8 cellular contexts compared by ENCODE assay signal in the genomic region with DNA sequence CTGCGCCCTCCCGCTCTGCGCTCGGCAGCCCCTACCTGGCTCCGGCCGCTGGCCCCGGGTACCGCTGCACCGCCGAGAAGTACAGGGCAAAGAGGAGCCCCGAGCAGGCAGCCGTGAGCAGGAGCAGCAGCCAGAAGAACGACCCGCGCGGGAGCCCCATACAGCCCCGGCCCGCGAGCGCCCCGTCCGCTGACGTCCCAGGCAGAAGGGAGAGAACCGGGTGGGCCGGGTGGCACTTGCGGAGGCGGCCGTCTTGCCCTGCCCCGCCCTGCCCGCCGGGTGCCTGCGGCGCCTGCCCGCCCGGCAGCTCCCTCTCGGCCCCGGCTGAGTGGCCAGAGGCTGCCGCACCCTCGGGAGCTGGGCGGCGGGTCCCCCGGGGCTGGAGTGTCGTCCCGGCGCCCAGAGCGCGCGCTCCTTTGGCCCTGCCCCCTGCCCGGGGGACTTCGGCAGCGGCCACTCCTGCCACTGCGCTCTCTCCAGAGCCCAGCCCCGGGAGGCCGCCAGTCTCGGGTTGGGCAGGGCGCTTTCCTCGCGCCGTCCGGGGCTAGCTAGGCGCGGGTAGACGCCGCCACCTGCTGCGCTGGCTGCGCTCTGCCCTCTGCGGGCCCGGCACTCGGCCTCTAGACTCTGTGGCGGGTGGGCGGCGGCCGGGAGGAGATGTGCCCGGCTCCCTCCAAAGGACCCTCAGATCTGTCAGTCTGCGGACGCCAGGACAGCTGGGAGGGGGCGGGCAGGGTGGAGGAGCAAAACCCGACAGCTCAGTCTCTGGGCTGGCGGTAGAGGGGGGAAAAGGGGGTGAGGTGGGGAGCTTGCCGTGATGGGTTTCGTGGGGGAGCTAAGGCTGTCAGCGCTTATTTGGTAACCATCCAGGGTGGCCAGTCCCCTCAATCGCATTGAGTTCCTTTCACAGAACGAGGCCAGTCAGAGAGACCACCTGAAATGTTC. TPM values are rescaled to one million over a fixed set of nuclear protein-coding genes. Genes with fewer than 3 reads are reported as not detected.
DNase-seq lines count a peak whose midpoint lies in the region; ATAC-seq, FAIRE-seq and TF ChIP-seq lines count a peak whose summit lies in the region.

A gene (minus strand): TSS at position 212 of the 945 bp plus-strand sequence. CDS start 52 bp downstream, at position 160.

- ATAC-seq in esophagus mucosa (peak; percentile 74), upper lobe of left lung (ENCODE audit: low FRiP score in 2 of 2) (peak; percentile 90 to 95)

- TF ChIP-seq EP300 in upper lobe of left lung (IDR thresholded peaks at IDR 0.05), result no peak

- TF ChIP-seq CTCF in GM10248 (IDR thresholded peaks at IDR 0.05; ENCODE audit: control extremely low read depth, extremely low read depth, low read depth, missing control alignments), result peak; percentile 34
- TF ChIP-seq CTCF in upper lobe of left lung (IDR thresholded peaks at IDR 0.05), result peak; percentile 57 to 89 (median 75)

- H3K36me3 ChIP-seq in mucosa of stomach (ENCODE audit: control insufficient read depth, insufficient read depth, low read length) (no peaks in the 10 kb centered on the region), upper lobe of left lung (no peaks in the 10 kb centered on the region)

- peak in 3 of 4 donors; percentile 59 to 84 (median 66) for TF ChIP-seq POLR2A in upper lobe of left lung (IDR thresholded peaks at IDR 0.05)
- TF ChIP-seq POLR2A in GM12892 (IDR thresholded peaks at IDR 0.05; ENCODE audit: low read depth, low read length), result no peak

- H3K4me1 ChIP-seq in mucosa of stomach (ENCODE audit: control insufficient read depth, insufficient read depth, low read length) (peaks cover 10% of the 10 kb centered on the region), upper lobe of left lung (peaks cover 12 to 31% (median 18%) of the 10 kb centered on the region in 4 donors)

- CTCF ChIA-PET in GM10248 (lab: Yijun Ruan, JAX), result interaction anchor here (0.8 to 1.6 kb wide), 4 partner anchors 38 to 127 kb away, joined by 3 to 6 read pairs (median 5); no protein-coding TSS in a partner anchor

- DNase-seq in GM10248 (ENCODE audit: extremely low spot score) (peak; percentile 34), NCI-H1436 (lab: John Stamatoyannopoulos, UW) (peak; percentile 75), upper lobe of left lung (peak; percentile 90 to 95), GM12892 (ENCODE audit: insufficient read length) (no peak), NCI-H1694 (lab: John Stamatoyannopoulos, UW) (no peak)
- DNase-seq in activated CD8-positive, alpha-beta memory T cell treated with anti-CD3 and anti-CD28 coated beads for 24 hours, result peak; percentile 71

- 1 to 13% methylated on average over 6 to 32 of the region's 84 CpGs for WGBS in upper lobe of left lung, 2 donors

- H3K27ac ChIP-seq in upper lobe of left lung, result peak within 1 kb of the TSS; percentile 81 to 89 (median 82)

- POLR2A ChIA-PET in GM10248 (lab: Yijun Ruan, JAX), result no interaction called here

- H3K4me3 ChIP-seq in mucosa of stomach (ENCODE audit: low read length), result peak within 1 kb of the TSS; percentile 77
- peak within 1 kb of the TSS; percentile 57 to 70 (median 62) for H3K4me3 ChIP-seq in upper lobe of left lung

- H3K27me3 ChIP-seq in mucosa of stomach (ENCODE audit: control insufficient read depth, insufficient read depth, low read length), result peaks cover 21% of the 10 kb centered on the region
- H3K27me3 ChIP-seq in upper lobe of left lung, result peaks cover 0 to 3% (median 0%) of the 10 kb centered on the region in 4 donors

- no peak for FAIRE-seq in GM12892 (lab: Jason Lieb, UNC)

- peak within 1 kb of the TSS; percentile 82 for H3K9ac ChIP-seq in mucosa of stomach (ENCODE audit: low read length)

- no peaks in the 10 kb centered on the region for H3K9me3 ChIP-seq in mucosa of stomach (ENCODE audit: control insufficient read depth, low read length)
- no peaks in the 10 kb centered on the region for H3K9me3 ChIP-seq in upper lobe of left lung

RNA-seq across cellular contexts. Expression of the gene that starts here (rescaled TPM):
- 24.0 TPM for total RNA-seq in esophagus mucosa
- total RNA-seq in upper lobe of left lung, result 10 to 100 TPM; 24.4 to 63.5 (median 39.8) TPM
- not detected for polyA plus RNA-seq in GM12892 (2012; ENCODE audit: missing spikeins)

Comparison
In these comparisons a context has a peak if more than half of its experiments do, and no peak if none do; other contexts are left out.
1. DNase-seq: peak in GM10248 (single experiment), NCI-H1436 (single experiment), activated CD8-positive, alpha-beta memory T cell treated with anti-CD3 and anti-CD28 coated beads for 24 hours (single experiment) and upper lobe of left lung (2 of 2); none in GM12892 (single experiment) and NCI-H1694 (single experiment).